ENCODE assay signal across 1 cellular context in the genomic region with DNA sequence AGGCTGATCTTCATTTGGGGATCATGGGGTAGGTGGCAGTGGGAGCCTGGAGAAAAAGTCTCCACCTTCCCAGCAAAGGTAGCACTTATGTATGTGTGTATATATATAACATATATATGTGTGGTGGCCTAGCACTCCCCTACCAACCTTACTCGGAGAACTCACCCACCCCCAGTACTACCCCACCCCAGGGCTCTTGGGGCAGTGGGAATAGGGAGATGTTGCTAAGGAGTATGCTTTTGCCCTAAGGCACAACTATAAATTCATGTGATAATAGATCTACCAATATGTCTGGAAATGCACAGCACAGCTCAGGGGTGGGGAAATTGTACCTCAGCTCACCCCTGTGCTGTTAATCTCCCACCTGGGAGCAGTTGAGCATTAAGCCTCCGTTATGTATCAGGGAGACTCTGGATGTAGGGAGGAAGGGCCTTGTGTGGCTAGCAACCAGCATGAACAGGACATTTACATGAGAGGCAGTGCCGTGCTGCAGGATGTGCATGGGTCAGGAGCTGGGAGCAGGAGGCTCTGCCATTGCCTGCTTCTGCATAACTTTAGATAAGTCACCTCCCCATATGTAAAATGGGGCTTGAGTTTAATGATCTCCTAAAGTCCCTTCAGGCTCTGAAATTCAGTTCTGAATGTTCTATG.
TF ChIP-seq lines count a peak whose summit lies in the region.

No MANE protein-coding gene starts in this region.

TF ChIP-seq in GM23338, 12 proteins besides CTCF, POLR2A, EP300 and RAD21 (continued from another document):
- TF ChIP-seq, protein P1, sequence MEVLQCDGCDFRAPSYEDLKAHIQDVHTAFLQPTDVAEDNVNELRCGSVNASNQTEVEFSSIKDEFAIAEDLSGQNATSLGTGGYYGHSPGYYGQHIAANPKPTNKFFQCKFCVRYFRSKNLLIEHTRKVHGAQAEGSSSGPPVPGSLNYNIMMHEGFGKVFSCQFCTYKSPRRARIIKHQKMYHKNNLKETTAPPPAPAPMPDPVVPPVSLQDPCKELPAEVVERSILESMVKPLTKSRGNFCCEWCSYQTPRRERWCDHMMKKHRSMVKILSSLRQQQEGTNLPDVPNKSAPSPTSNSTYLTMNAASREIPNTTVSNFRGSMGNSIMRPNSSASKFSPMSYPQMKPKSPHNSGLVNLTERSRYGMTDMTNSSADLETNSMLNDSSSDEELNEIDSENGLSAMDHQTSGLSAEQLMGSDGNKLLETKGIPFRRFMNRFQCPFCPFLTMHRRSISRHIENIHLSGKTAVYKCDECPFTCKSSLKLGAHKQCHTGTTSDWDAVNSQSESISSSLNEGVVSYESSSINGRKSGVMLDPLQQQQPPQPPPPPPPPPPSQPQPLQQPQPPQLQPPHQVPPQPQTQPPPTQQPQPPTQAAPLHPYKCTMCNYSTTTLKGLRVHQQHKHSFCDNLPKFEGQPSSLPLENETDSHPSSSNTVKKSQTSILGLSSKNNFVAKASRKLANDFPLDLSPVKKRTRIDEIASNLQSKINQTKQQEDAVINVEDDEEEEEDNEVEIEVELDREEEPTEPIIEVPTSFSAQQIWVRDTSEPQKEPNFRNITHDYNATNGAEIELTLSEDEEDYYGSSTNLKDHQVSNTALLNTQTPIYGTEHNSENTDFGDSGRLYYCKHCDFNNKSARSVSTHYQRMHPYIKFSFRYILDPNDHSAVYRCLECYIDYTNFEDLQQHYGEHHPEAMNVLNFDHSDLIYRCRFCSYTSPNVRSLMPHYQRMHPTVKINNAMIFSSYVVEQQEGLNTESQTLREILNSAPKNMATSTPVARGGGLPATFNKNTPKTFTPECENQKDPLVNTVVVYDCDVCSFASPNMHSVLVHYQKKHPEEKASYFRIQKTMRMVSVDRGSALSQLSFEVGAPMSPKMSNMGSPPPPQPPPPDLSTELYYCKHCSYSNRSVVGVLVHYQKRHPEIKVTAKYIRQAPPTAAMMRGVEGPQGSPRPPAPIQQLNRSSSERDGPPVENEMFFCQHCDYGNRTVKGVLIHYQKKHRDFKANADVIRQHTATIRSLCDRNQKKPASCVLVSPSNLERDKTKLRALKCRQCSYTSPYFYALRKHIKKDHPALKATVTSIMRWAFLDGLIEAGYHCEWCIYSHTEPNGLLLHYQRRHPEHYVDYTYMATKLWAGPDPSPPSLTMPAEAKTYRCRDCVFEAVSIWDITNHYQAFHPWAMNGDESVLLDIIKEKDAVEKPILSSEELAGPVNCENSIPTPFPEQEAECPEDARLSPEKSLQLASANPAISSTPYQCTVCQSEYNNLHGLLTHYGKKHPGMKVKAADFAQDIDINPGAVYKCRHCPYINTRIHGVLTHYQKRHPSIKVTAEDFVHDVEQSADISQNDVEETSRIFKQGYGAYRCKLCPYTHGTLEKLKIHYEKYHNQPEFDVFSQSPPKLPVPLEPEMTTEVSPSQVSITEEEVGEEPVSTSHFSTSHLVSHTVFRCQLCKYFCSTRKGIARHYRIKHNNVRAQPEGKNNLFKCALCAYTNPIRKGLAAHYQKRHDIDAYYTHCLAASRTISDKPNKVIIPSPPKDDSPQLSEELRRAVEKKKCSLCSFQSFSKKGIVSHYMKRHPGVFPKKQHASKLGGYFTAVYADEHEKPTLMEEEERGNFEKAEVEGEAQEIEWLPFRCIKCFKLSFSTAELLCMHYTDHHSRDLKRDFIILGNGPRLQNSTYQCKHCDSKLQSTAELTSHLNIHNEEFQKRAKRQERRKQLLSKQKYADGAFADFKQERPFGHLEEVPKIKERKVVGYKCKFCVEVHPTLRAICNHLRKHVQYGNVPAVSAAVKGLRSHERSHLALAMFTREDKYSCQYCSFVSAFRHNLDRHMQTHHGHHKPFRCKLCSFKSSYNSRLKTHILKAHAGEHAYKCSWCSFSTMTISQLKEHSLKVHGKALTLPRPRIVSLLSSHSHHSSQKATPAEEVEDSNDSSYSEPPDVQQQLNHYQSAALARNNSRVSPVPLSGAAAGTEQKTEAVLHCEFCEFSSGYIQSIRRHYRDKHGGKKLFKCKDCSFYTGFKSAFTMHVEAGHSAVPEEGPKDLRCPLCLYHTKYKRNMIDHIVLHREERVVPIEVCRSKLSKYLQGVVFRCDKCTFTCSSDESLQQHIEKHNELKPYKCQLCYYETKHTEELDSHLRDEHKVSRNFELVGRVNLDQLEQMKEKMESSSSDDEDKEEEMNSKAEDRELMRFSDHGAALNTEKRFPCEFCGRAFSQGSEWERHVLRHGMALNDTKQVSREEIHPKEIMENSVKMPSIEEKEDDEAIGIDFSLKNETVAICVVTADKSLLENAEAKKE (CRISPR knock-in tag; IDR thresholded peaks at IDR 0.05) = no peak
- TF ChIP-seq ZNF114 (CRISPR knock-in tag; IDR thresholded peaks at IDR 0.05) = no peak
- TF ChIP-seq EZH2 (IDR thresholded peaks at IDR 0.05; ENCODE audit: low read depth, unreplicated experiment) = no peak
- no peak for TF ChIP-seq POLR2AphosphoS5 (IDR thresholded peaks at IDR 0.05; ENCODE audit: low read depth)
- no peak for TF ChIP-seq EZH2phosphoT487 (IDR thresholded peaks at IDR 0.05; ENCODE audit: unreplicated experiment)
- TF ChIP-seq, protein P2, sequence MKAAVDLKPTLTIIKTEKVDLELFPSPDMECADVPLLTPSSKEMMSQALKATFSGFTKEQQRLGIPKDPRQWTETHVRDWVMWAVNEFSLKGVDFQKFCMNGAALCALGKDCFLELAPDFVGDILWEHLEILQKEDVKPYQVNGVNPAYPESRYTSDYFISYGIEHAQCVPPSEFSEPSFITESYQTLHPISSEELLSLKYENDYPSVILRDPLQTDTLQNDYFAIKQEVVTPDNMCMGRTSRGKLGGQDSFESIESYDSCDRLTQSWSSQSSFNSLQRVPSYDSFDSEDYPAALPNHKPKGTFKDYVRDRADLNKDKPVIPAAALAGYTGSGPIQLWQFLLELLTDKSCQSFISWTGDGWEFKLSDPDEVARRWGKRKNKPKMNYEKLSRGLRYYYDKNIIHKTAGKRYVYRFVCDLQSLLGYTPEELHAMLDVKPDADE (IDR thresholded peaks at IDR 0.05) = no peak
- TF ChIP-seq ZNF331 (CRISPR knock-in tag; IDR thresholded peaks at IDR 0.05; ENCODE audit: low read depth) = no peak
- no peak for TF ChIP-seq CREB1 (CRISPR knock-in tag; IDR thresholded peaks at IDR 0.05; ENCODE audit: low read depth)
